ENCODE assay signal across 8 cellular contexts in the genomic region with DNA sequence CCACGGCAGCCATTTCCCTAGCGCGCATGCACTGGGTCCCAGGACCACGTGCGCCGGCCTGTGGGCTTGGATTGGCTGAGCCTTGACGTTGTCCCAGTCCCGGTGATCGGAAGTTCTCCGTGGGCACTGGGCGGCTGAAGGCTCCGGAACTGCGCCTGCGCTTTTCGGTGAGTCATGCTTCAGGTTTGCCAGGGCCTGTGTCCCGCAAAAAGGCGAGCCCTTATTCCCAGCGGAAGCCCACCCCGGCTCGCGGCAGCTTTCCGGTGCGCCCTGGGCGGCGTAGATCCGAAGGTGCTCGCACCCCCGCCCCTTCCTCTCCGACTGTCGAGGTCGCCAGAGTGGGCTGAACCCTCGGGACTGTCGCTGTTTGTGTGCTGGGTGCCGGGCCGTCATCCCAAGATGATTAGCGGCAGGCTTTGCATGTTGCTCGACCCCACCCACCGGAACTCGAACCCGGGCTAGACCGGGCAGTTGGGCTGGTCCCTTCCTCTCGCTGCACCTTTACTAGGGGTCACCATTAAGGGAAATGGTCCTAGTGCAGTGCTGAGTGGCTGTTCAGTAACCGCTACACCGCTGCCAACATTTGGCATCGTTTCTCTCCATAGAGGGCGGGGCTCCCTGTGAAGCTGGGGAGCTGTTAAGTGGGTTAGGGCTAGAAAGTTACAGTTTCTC. TPM values are rescaled to one million over a fixed set of nuclear protein-coding genes. Genes with fewer than 3 reads are reported as not detected.
DNase-seq lines count a peak whose midpoint lies in the region; ATAC-seq and TF ChIP-seq lines count a peak whose summit lies in the region.

A gene with protein sequence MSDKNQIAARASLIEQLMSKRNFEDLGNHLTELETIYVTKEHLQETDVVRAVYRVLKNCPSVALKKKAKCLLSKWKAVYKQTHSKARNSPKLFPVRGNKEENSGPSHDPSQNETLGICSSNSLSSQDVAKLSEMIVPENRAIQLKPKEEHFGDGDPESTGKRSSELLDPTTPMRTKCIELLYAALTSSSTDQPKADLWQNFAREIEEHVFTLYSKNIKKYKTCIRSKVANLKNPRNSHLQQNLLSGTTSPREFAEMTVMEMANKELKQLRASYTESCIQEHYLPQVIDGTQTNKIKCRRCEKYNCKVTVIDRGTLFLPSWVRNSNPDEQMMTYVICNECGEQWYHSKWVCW (plus strand): TSS at position 120 of the 672 bp plus-strand sequence. CDS start 9,368 bp downstream, outside the sequence.

- H3K4me1 ChIP-seq in Panc1 (ENCODE audit: control insufficient read depth, insufficient read depth, low read length) (no peaks in the 10 kb centered on the region), mucosa of stomach (ENCODE audit: control insufficient read depth, insufficient read depth, low read length) (no peaks in the 10 kb centered on the region)

- TF ChIP-seq CTCF in Panc1 (IDR thresholded peaks at IDR 0.05), result no peak

- intact Hi-C loops in Panc1 (cut with micrococcal nuclease; ENCODE audit: unreplicated experiment), result no loop called here

- no TSS peak for BruUV-seq in Panc1 (replicated peaks; lab: Mats Ljungman, UMichigan)

- peak; percentile 97 for ATAC-seq in GM21723 (IDR thresholded peaks at IDR 0.05; ENCODE audit: unreplicated experiment)
- ATAC-seq in Panc1, result peak; percentile 99
- ATAC-seq in esophagus mucosa, result peak; percentile 100

- H3K9ac ChIP-seq in mucosa of stomach (ENCODE audit: low read length), result peak within 1 kb of the TSS; percentile 72

- peak within 1 kb of the TSS; percentile 89 for H3K27ac ChIP-seq in Panc1 (ENCODE audit: low read length)

- in situ Hi-C loops in KBM-7 (cut with MboI; ENCODE audit: low pct_unique_long_range_greater_than_20kb, low sequenced_read_pairs), result loop anchor here (25.0 kb wide), 1 partner anchor 384 kb away; a partner anchor contains a TSS
- in situ Hi-C loops in Panc1 (cut with HindIII; ENCODE audit: low pct_unique_long_range_greater_than_20kb, low sequenced_read_pairs), result no loop called here

- H3K9me3 ChIP-seq in Panc1 (ENCODE audit: control insufficient read depth, insufficient read depth, low read depth, low read length) (no peaks in the 10 kb centered on the region), mucosa of stomach (ENCODE audit: control insufficient read depth, low read length) (no peaks in the 10 kb centered on the region)

- H3K36me3 ChIP-seq in Panc1 (ENCODE audit: control insufficient read depth, insufficient read depth, low read length) (no peaks in the 10 kb centered on the region), mucosa of stomach (ENCODE audit: control insufficient read depth, insufficient read depth, low read length) (no peaks in the 10 kb centered on the region)

- DNase-seq in DMS79 (lab: John Stamatoyannopoulos, UW) (peak; percentile 78), KBM-7 (peak; percentile 98), Panc1 (ENCODE audit: low read depth, low spot score) (no peak)
- peak; percentile 96 to 98 for DNase-seq in activated T-cell treated with anti-CD3 and anti-CD28 coated beads, Interleukin-2, amount 50 U/mL, for 48 hours
- peak; percentile 92 for DNase-seq in stimulated activated CD8-positive, alpha-beta memory T cell treated with anti-CD3 and anti-CD28 coated beads, Interleukin-4, amount 100 ng/mL, for 48 hours

- peak within 1 kb of the TSS; percentile 56 to 62 for H3K4me3 ChIP-seq in Panc1 (ENCODE audit: low read depth in 2 of 2, low read length in 2 of 2)
- H3K4me3 ChIP-seq in mucosa of stomach (ENCODE audit: low read length), result peak within 1 kb of the TSS; percentile 32

- no peaks in the 10 kb centered on the region for H3K27me3 ChIP-seq in Panc1 (ENCODE audit: control insufficient read depth, insufficient read depth, low read length)
- H3K27me3 ChIP-seq in mucosa of stomach (ENCODE audit: control insufficient read depth, insufficient read depth, low read length), result no peaks in the 10 kb centered on the region

- POLR2A ChIA-PET in Panc1 (lab: Charles Lee), result no interaction called here

- CTCF ChIA-PET in Panc1 (lab: Charles Lee), result no interaction called here

RNA-seq across cellular contexts. Expression of the gene that starts here (rescaled TPM):
- total RNA-seq in Panc1 (2021; ENCODE audit: unreplicated experiment) (0.92 TPM), esophagus mucosa (2.0 TPM)
- polyA plus RNA-seq in Panc1 (2012; ENCODE audit: insufficient read length), result 0.40 TPM

Comparison
In these comparisons a context has a peak if more than half of its experiments do, and no peak if none do; other contexts are left out.
1. Peak in ATAC-seq, H3K4me3 ChIP-seq and H3K27ac ChIP-seq in Panc1; RNA of the gene not detected or under 1 TPM.